Comparison of ENCODE assay signal across 8 cellular contexts in genomic region chr5:143182901-143183820, GRCh38.
DNase-seq lines count a peak whose midpoint lies in the region; ATAC-seq, FAIRE-seq and TF ChIP-seq lines count a peak whose summit lies in the region.

No MANE protein-coding gene starts in this region.

- no peak overlapping the region for H2AFZ ChIP-seq in HepG2 (ENCODE audit: low read length)

- in situ Hi-C loops in HepG2 (cut with HindIII; ENCODE audit: extremely low pct_ligation_motif_present, low pct_unique_long_range_greater_than_20kb), result no loop called here

- peak; percentile 47 to 52 for DNase-seq in activated CD4-positive, alpha-beta T cell treated with anti-CD3 and anti-CD28 coated beads for 4 hours
- DNase-seq in HepG2 (ENCODE audit: low spot score) (peak; percentile 66), iPS-NIHi7 (ENCODE audit: extremely low spot score) (no peak), NCI-H2171 treated with DMSO at 0.1 percent for 48 hours (lab: John Stamatoyannopoulos, UW) (no peak), midbrain (lab: John Stamatoyannopoulos, UW) (no peak)

- peak; percentile 78 for FAIRE-seq in HepG2 (lab: Jason Lieb, UNC)

- no peaks in the 10 kb centered on the region for H3K9me3 ChIP-seq in HepG2 (ENCODE audit: low read length)

- ATAC-seq in GM19025 (IDR thresholded peaks at IDR 0.05; ENCODE audit: low read depth, unreplicated experiment) (peak; percentile 63), HG03108 (IDR thresholded peaks at IDR 0.05; ENCODE audit: unreplicated experiment) (peak; percentile 58), HepG2 (peak; percentile 95)

- TF ChIP-seq EP300 in HepG2 (IDR thresholded peaks at IDR 0.05; ENCODE audit: low read depth in 2 of 2, low read length in 2 of 2), result no peak
- no peak for TF ChIP-seq EP300 in HepG2 (CRISPR knock-in tag; IDR thresholded peaks at IDR 0.05; ENCODE audit: borderline replicate concordance)

- POLR2A ChIA-PET in HepG2 (lab: Yijun Ruan, JAX), result interaction anchor here (1.0 to 2.1 kb wide), 2 partner anchors 221 to 491 kb away, joined by 3 to 6 read pairs; partner anchors contain the start of gene NR3C1

- peak overlapping the region; percentile 64 for H3K4me2 ChIP-seq in HepG2 (ENCODE audit: low read depth, low read length)

- no TSS peak for BruUV-seq in HepG2 (replicated peaks; lab: Mats Ljungman, UMichigan)

- intact Hi-C loops in HepG2 (cut with micrococcal nuclease; ENCODE audit: unreplicated experiment), result loop anchor here (2.0 kb wide), 1 partner anchor 14 kb away; no protein-coding TSS in a partner anchor

- peak overlapping the region in 1 of 3 experiments; percentile 8; a peak in 1 of 6 replicates for H3K4me3 ChIP-seq in HepG2 (replicated peaks in 1 of 3; ENCODE audit: insufficient read depth in 1 of 3, low read depth in 2 of 3, low read length in 3 of 3)

- H4K20me1 ChIP-seq in HepG2 (ENCODE audit: insufficient read depth, low read length), result no peaks in the 10 kb centered on the region

- H3K27me3 ChIP-seq in HepG2 (ENCODE audit: control insufficient read depth in 1 of 2, insufficient read depth in 2 of 2, low read length in 2 of 2), result no peaks in the 10 kb centered on the region

- H3K27ac ChIP-seq in 22Rv1 (0 out of 2 replicates have a peak overlapping the region, but pooled peaks have one; percentile 30), HepG2 (ENCODE audit: extremely low read length, insufficient read depth, low read length) (peak overlapping the region; percentile 58)

- no peak overlapping the region for H3K9ac ChIP-seq in HepG2 (ENCODE audit: insufficient read depth, low read depth, low read length)

- CTCF ChIA-PET in HepG2 (lab: Yijun Ruan, JAX; ENCODE audit: low intra/inter-chr PET ratio, low total read pairs), result no interaction called here

- 30% methylated on average over 14 of the region's 15 CpGs for WGBS in HepG2 (ENCODE audit: low lambda C conversion rate)

- no peak for TF ChIP-seq RAD21 in HepG2 (CRISPR knock-in tag; IDR thresholded peaks at IDR 0.05)

- peaks cover 3 to 4% of the 10 kb centered on the region in 2 experiments; a peak in 2 of 5 replicates for H3K36me3 ChIP-seq in HepG2 (replicated peaks in 1 of 2; ENCODE audit: control insufficient read depth in 1 of 2, insufficient read depth in 2 of 2, low read length in 2 of 2)

- peaks cover 40% of the 10 kb centered on the region for H3K4me1 ChIP-seq in HepG2 (ENCODE audit: insufficient read depth, low read length)

- no peak for TF ChIP-seq POLR2A in HepG2 (IDR thresholded peaks at IDR 0.05; ENCODE audit: insufficient read depth in 1 of 2, low read depth in 2 of 2, low read length in 2 of 2)

- no peaks in the 10 kb centered on the region for H3K79me2 ChIP-seq in HepG2 (ENCODE audit: insufficient read depth, low read length)

- peak; percentile 20; the same call in 1 of the 2 replicates for TF ChIP-seq CTCF in 22Rv1 (IDR thresholded peaks at IDR 0.05)
- peak; percentile 35 for TF ChIP-seq CTCF in HepG2 (CRISPR knock-in tag; IDR thresholded peaks at IDR 0.05)

TF ChIP-seq in HepG2, 621 proteins besides CTCF, POLR2A, EP300 and RAD21 (continues in another document):
- TF ChIP-seq GTF2F1 (IDR thresholded peaks at IDR 0.05; ENCODE audit: low read length) (no peak), ZNF75D (CRISPR knock-in tag; IDR thresholded peaks at IDR 0.05; ENCODE audit: borderline replicate concordance) (no peak), ARID3A (IDR thresholded peaks at IDR 0.05; ENCODE audit: low read depth, low read length) (peak; percentile 26; the same call in 1 of the 2 replicates), BRF2 (CRISPR knock-in tag; IDR thresholded peaks at IDR 0.05) (no peak), ATF1 (CRISPR knock-in tag; IDR thresholded peaks at IDR 0.05) (no peak), HNRNPL (IDR thresholded peaks at IDR 0.05; ENCODE audit: low read depth, low read length) (no peak), MTF2 (CRISPR knock-in tag; IDR thresholded peaks at IDR 0.05; ENCODE audit: borderline replicate concordance) (no peak), ZNF572 (CRISPR knock-in tag; IDR thresholded peaks at IDR 0.05) (no peak), HNF4A (CRISPR knock-in tag; IDR thresholded peaks at IDR 0.05) (0 out of 2 replicates have a peak, but pooled peaks have one; percentile 19), ZFX (CRISPR knock-in tag; IDR thresholded peaks at IDR 0.05; ENCODE audit: low read depth) (no peak), POGZ (CRISPR knock-in tag; IDR thresholded peaks at IDR 0.05) (peak; percentile 54), NFAT5 (CRISPR knock-in tag; IDR thresholded peaks at IDR 0.05) (no peak), SOX13 (IDR thresholded peaks at IDR 0.05) (no peak), SOX13 (CRISPR knock-in tag; conservative IDR thresholded peaks at IDR 0.05 in 1 of 2, IDR thresholded peaks at IDR 0.05 in 1 of 2) (peak in 1 of 2 experiments; percentile 40; a peak in 1 of 4 replicates), ZNF672 (CRISPR knock-in tag; IDR thresholded peaks at IDR 0.05) (no peak), NR2F2 (IDR thresholded peaks at IDR 0.05; ENCODE audit: borderline replicate concordance, low read depth) (peak; percentile 59; the same call in 1 of the 2 replicates), BORCS8-MEF2B (CRISPR knock-in tag; IDR thresholded peaks at IDR 0.05) (peak; percentile 25; the same call in 1 of the 2 replicates)

Comparison
In these comparisons a context has a peak if more than half of its experiments do, and no peak if none do; other contexts are left out.
1. DNase-seq: peak in activated CD4-positive, alpha-beta T cell treated with anti-CD3 and anti-CD28 coated beads for 4 hours (2 of 2) and HepG2 (single experiment); none in iPS-NIHi7 (single experiment), NCI-H2171 treated with DMSO at 0.1 percent for 48 hours (single experiment) and midbrain (single experiment).
2. Peak in every context shown above with its lines, with median percentiles within 50 percentile points of each other: ATAC-seq.